ENCODE assay signal across 8 cellular contexts in the genomic region with DNA sequence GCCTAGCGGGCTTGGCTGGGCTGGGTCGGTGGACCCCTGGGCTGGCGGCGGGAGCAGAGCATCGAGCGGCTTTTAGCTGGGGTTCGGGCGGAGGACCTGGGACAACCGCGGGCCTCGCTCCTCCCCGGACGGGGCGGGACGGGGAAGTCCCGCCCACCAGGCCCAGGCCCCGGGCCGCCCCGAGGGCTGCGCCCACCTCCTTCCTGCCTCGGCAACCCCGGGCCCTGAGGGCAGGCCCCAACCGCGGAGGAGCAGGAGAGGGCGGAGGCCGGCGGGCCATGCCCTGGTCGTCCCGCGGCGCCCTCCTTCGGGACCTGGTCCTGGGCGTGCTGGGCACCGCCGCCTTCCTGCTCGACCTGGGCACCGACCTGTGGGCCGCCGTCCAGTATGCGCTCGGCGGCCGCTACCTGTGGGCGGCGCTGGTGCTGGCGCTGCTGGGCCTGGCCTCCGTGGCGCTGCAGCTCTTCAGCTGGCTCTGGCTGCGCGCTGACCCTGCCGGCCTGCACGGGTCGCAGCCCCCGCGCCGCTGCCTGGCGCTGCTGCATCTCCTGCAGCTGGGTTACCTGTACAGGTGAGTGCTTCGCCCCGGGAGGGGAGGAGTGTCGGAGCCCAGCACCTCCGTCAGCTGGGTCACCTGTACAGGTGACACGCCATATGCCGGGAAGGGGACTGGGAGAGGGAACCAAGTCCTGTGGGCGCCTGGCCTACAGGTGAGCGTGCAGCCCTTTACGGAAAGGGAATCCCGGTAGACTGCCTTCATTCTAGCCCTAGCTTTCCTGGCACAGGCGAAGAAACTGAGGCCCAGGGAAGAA. TPM values are rescaled to one million over a fixed set of nuclear protein-coding genes. Genes with fewer than 3 reads are reported as not detected.
DNase-seq lines count a peak whose midpoint lies in the region; ATAC-seq, FAIRE-seq and TF ChIP-seq lines count a peak whose summit lies in the region.

A gene with protein sequence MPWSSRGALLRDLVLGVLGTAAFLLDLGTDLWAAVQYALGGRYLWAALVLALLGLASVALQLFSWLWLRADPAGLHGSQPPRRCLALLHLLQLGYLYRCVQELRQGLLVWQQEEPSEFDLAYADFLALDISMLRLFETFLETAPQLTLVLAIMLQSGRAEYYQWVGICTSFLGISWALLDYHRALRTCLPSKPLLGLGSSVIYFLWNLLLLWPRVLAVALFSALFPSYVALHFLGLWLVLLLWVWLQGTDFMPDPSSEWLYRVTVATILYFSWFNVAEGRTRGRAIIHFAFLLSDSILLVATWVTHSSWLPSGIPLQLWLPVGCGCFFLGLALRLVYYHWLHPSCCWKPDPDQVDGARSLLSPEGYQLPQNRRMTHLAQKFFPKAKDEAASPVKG (plus strand): TSS at position 182 of the 812 bp plus-strand sequence. CDS start 97 bp downstream, at position 279.

- H3K4me3 ChIP-seq in effector memory CD4-positive, alpha-beta T cell (ENCODE audit: insufficient read depth, low read depth, low read length, poor library complexity, severe bottlenecking): peak within 1 kb of the TSS; percentile 80

- H3K4me3 Mint-ChIP-seq in memory B cell: peak within 1 kb of the TSS; percentile 86

- H3K9me3 ChIP-seq in effector memory CD4-positive, alpha-beta T cell (ENCODE audit: control insufficient read depth, low read length): no peaks in the 10 kb centered on the region

- H3K27me3 Mint-ChIP-seq in memory B cell: peaks cover 3% of the 10 kb centered on the region

- H3K36me3 ChIP-seq in effector memory CD4-positive, alpha-beta T cell (ENCODE audit: control insufficient read depth, insufficient read depth, low read length): peaks cover 8% of the 10 kb centered on the region

- H3K27me3 ChIP-seq in effector memory CD4-positive, alpha-beta T cell (replicated peaks; ENCODE audit: control insufficient read depth, insufficient read depth, low read length, poor library complexity, severe bottlenecking): no peaks in the 10 kb centered on the region

- DNase-seq in GM12891 (ENCODE audit: insufficient read length, low spot score) (peak; percentile 99), NCI-H2171 (lab: John Stamatoyannopoulos, UW) (peak; percentile 86), memory B cell (ENCODE audit: low spot score in 2 of 2) (peak; percentile 77 to 80), SKM-1 (lab: John Stamatoyannopoulos, UW; ENCODE audit: unreplicated experiment) (no peak)
- peak; percentile 28 to 76 for DNase-seq in activated CD8-positive, alpha-beta memory T cell treated with anti-CD3 and anti-CD28 coated beads for 1 hour (ENCODE audit: extremely low read depth in 1 of 2, low read depth in 1 of 2)
- peak; percentile 70 to 77 (median 76) for DNase-seq in effector memory CD4-positive, alpha-beta T cell
- DNase-seq in stimulated activated CD8-positive, alpha-beta memory T cell treated with anti-CD3 and anti-CD28 coated beads, Interleukin-15, amount 100 ng/mL, for 24 hours (ENCODE audit: low read depth): peak; percentile 63

- H3K4me1 Mint-ChIP-seq in memory B cell: peaks cover 13% of the 10 kb centered on the region

- peaks cover 15% of the 10 kb centered on the region for H3K4me1 ChIP-seq in effector memory CD4-positive, alpha-beta T cell (ENCODE audit: control insufficient read depth, insufficient read depth, low read length, poor library complexity, severe bottlenecking)

- no peak for TF ChIP-seq POLR2A in GM12891 (IDR thresholded peaks at IDR 0.05; ENCODE audit: low read depth, low read length)

- H3K36me3 Mint-ChIP-seq in memory B cell: peaks cover 4% of the 10 kb centered on the region

- H3K9me3 Mint-ChIP-seq in memory B cell: no peaks in the 10 kb centered on the region

- peak; percentile 85 for ATAC-seq in HG02798 (IDR thresholded peaks at IDR 0.05; ENCODE audit: poor library complexity, unreplicated experiment)
- ATAC-seq in memory B cell (ENCODE audit: low read depth): peak; percentile 98

- peak; percentile 94 for FAIRE-seq in GM12891 (lab: Jason Lieb, UNC)

- peak within 1 kb of the TSS; percentile 38 for H3K27ac Mint-ChIP-seq in memory B cell

- H3K27ac ChIP-seq in effector memory CD4-positive, alpha-beta T cell (ENCODE audit: insufficient read depth, low read length, poor library complexity, severe bottlenecking): peak within 1 kb of the TSS; percentile 78

TF ChIP-seq in GM12891, 5 proteins besides CTCF, POLR2A, EP300 and RAD21:
- TF ChIP-seq POU2F2 (IDR thresholded peaks at IDR 0.05; ENCODE audit: low read depth, low read length) (no peak), PAX5 (IDR thresholded peaks at IDR 0.05; ENCODE audit: insufficient read depth, low read length, severe bottlenecking) (no peak), POLR2AphosphoS5 (IDR thresholded peaks at IDR 0.05; ENCODE audit: low read depth, low read length) (no peak), TAF1 (IDR thresholded peaks at IDR 0.05; ENCODE audit: low read depth, low read length) (no peak), SPI1 (IDR thresholded peaks at IDR 0.05; ENCODE audit: low read depth, low read length) (0 out of 2 replicates have a peak, but pooled peaks have one; percentile 4)
TF ChIP-seq in GM12891: peak in this region for 1.

RNA-seq across cellular contexts. Expression of the gene that starts here (rescaled TPM):
- 3.6 TPM for polyA plus RNA-seq in GM12891 (2012; ENCODE audit: low read depth, missing spikeins)
